ENCODE assay signal across 27 cellular contexts in genomic region chr20:47747663-47748031, GRCh38.
"Had no signal": no experiment of that assay in that cellular context is flagged by ENCODE, and none has a peak within 500 bp of the region (broad histone marks: within the 10 kb centered on the region; RNA-seq: fewer than 3 reads in every experiment).

No MANE protein-coding gene starts in this region.

- H3K27ac ChIP-seq: hepatocyte, thyroid gland, upper lobe of right lung had no signal

- H3K36me3 Mint-ChIP-seq: activated naive CD8-positive, alpha-beta T cell; stimulated activated naive B cell treated with anti-CD40 and anti-IgM and Interleukin-4, amounts not matched to agents 10 μg/mL and 1 μg/mL and 100 μg/mL, for 72 hours had no signal

- H3K4me2 ChIP-seq: hepatocyte had no signal

- H3K27me3 ChIP-seq: esophagus squamous epithelium, hepatocyte, stomach, thyroid gland, upper lobe of right lung had no signal

- H3K36me3 ChIP-seq: thyroid gland, upper lobe of right lung had no signal

- H3K27ac Mint-ChIP-seq: activated naive CD8-positive, alpha-beta T cell; activated T-cell treated with anti-CD3 and anti-CD28 coated beads, Interleukin-2, amount 50 U/mL, for 72 hours; mesothelial cell of epicardium; stimulated activated naive B cell treated with anti-CD40 and anti-IgM and Interleukin-4, amounts not matched to agents 10 μg/mL and 1 μg/mL and 100 μg/mL, for 72 hours; T-helper 2 cell treated with Interferon-gamma antibody and Interleukin-4, amounts not matched to agents 5 μg/mL and 100 μg/mL, for 36 hours had no signal

- H3K4me3 Mint-ChIP-seq: activated naive CD8-positive, alpha-beta T cell; activated T-cell treated with anti-CD3 and anti-CD28 coated beads, Interleukin-2, amount 50 U/mL, for 72 hours; central memory CD8-positive, alpha-beta T cell; mesothelial cell of epicardium; nephron progenitor cell; stimulated activated naive B cell treated with anti-CD40 and anti-IgM and Interleukin-4, amounts not matched to agents 10 μg/mL and 1 μg/mL and 100 μg/mL, for 72 hours; T-helper 2 cell treated with Interferon-gamma antibody and Interleukin-4, amounts not matched to agents 5 μg/mL and 100 μg/mL, for 36 hours had no signal

- H3K4me1 Mint-ChIP-seq: mesothelial cell of epicardium had no signal

- H3K79me2 ChIP-seq: hepatocyte had no signal

- H3K4me3 ChIP-seq: esophagus squamous epithelium, hepatocyte, stomach, thyroid gland, upper lobe of right lung had no signal

- H2AFZ ChIP-seq: hepatocyte had no signal

- H3K9me3 ChIP-seq: esophagus squamous epithelium, stomach, thyroid gland, upper lobe of right lung had no signal

- ATAC-seq: activated T-cell treated with anti-CD3 and anti-CD28 coated beads, Interleukin-2, amount 50 U/mL, for 72 hours; stimulated activated naive B cell treated with anti-CD40 and anti-IgM and Interleukin-4, amounts not matched to agents 10 μg/mL and 1 μg/mL and 100 μg/mL, for 72 hours had no signal

- H3K9me3 Mint-ChIP-seq: activated T-cell treated with anti-CD3 and anti-CD28 coated beads, Interleukin-2, amount 50 U/mL, for 72 hours; central memory CD8-positive, alpha-beta T cell; mesothelial cell of epicardium; nephron progenitor cell; T-helper 2 cell treated with Interferon-gamma antibody and Interleukin-4, amounts not matched to agents 5 μg/mL and 100 μg/mL, for 36 hours had no signal

- DNase-seq: activated CD4-positive, alpha-beta T cell treated with anti-CD3 and anti-CD28 coated beads for 4 hours; activated CD4-positive, alpha-beta T cell treated with anti-CD3 and anti-CD28 coated beads, Interleukin-2, amount 50 U/mL, for 4 hours; activated CD4-positive, CD25-positive, alpha-beta regulatory T cell; activated effector memory CD4-positive, alpha-beta T cell treated with Interleukin-2 at 50 U/mL for 16 hours; activated naive CD4-positive, alpha-beta T cell treated with Interleukin-2 at 50 U/mL for 16 hours; activated T-cell treated with anti-CD3 and anti-CD28 coated beads for 4 hours; activated T-cell treated with anti-CD3 and anti-CD28 coated beads, Interleukin-2, amount 50 U/mL, for 72 hours; dermis blood vessel endothelial cell; effector CD4-positive, alpha-beta T cell; esophagus squamous epithelium; foreskin melanocyte; left colon; mammary epithelial cell; naive B cell; nephron progenitor cell; nucleus accumbens; stimulated activated CD4-positive, alpha-beta T cell treated with anti-CD3 and anti-CD28 coated beads, Interleukin-15, amount 100 ng/mL, for 24 hours; stimulated activated CD4-positive, alpha-beta T cell treated with anti-CD3 and anti-CD28 coated beads, Interleukin-2, amount 100 ng/mL, for 24 hours; stimulated activated naive B cell treated with anti-CD40 and anti-IgM and Interleukin-4, amounts not matched to agents 10 μg/mL and 1 μg/mL and 100 μg/mL, for 72 hours; stomach; thyroid gland; upper lobe of right lung had no signal
